In genomic region chr3:125990253-125990970, GRCh38 we compare ENCODE assay signal across 7 cellular contexts. TPM values are rescaled to one million over a fixed set of nuclear protein-coding genes. Genes with fewer than 3 reads are reported as not detected.
DNase-seq lines count a peak whose midpoint lies in the region; ATAC-seq and TF ChIP-seq lines count a peak whose summit lies in the region.

No MANE protein-coding gene starts in this region.

- peaks cover 9% of the 10 kb centered on the region for H3K4me1 Mint-ChIP-seq in activated T-cell treated with anti-CD3 and anti-CD28 coated beads, Interleukin-2, amount 50 U/mL, for 4 hours (ENCODE audit: low read depth)
- peaks cover 24 to 31% (median 28%) of the 10 kb centered on the region in 3 donors for H3K4me1 Mint-ChIP-seq in naive B cell

- H3K9me3 ChIP-seq in esophagus muscularis mucosa: no peaks in the 10 kb centered on the region

- WGBS in esophagus muscularis mucosa: under 1% methylated on average over 49 of the region's 52 CpGs

- TF ChIP-seq EP300 in esophagus muscularis mucosa (IDR thresholded peaks at IDR 0.05): no peak

- no peaks in the 10 kb centered on the region for H3K36me3 ChIP-seq in esophagus muscularis mucosa

- intact Hi-C loops in esophagus muscularis mucosa (cut with DNase I): loop anchor here (5.0 kb wide), 1 partner anchor 92 kb away; the partner anchor contains the start of gene SLC41A3

- peaks cover 6 to 18% (median 11%) of the 10 kb centered on the region in 4 donors for H3K4me1 ChIP-seq in esophagus muscularis mucosa

- TF ChIP-seq POLR2A in esophagus muscularis mucosa (IDR thresholded peaks at IDR 0.05; ENCODE audit: low read depth): no peak

- peak overlapping the region; percentile 94 for H3K4me3 Mint-ChIP-seq in activated T-cell treated with anti-CD3 and anti-CD28 coated beads, Interleukin-2, amount 50 U/mL, for 4 hours
- H3K4me3 Mint-ChIP-seq in naive B cell: peak overlapping the region; percentile 65 to 99 (median 96)

- H3K4me3 ChIP-seq in esophagus muscularis mucosa: peak overlapping the region; percentile 60 to 70 (median 66)

- DNase-seq in NOMO-1 (lab: John Stamatoyannopoulos, UW; ENCODE audit: unreplicated experiment in 2 of 2): peak; percentile 33 to 51
- DNase-seq in activated T-cell treated with anti-CD3 and anti-CD28 coated beads, Interleukin-2, amount 50 U/mL, for 4 hours: peak; percentile 45
- DNase-seq in esophagus muscularis mucosa (ENCODE audit: extremely low spot score): peak; percentile 96
- peak; percentile 70 for DNase-seq in naive B cell
- peak; percentile 27 to 62 for DNase-seq in stimulated activated CD8-positive, alpha-beta memory T cell treated with anti-CD3 and anti-CD28 coated beads, Interleukin-7, amount 100 ng/mL, for 48 hours (ENCODE audit: extremely low read depth in 1 of 2, low read depth in 1 of 2)

- no peaks in the 10 kb centered on the region for H3K27me3 ChIP-seq in esophagus muscularis mucosa

- no peaks in the 10 kb centered on the region for H3K9me3 Mint-ChIP-seq in activated T-cell treated with anti-CD3 and anti-CD28 coated beads, Interleukin-2, amount 50 U/mL, for 4 hours
- peaks cover 0 to 7% (median 0%) of the 10 kb centered on the region in 7 donors for H3K9me3 Mint-ChIP-seq in naive B cell

- H3K36me3 Mint-ChIP-seq in activated T-cell treated with anti-CD3 and anti-CD28 coated beads, Interleukin-2, amount 50 U/mL, for 4 hours (ENCODE audit: insufficient read depth): no peaks in the 10 kb centered on the region
- H3K36me3 Mint-ChIP-seq in naive B cell: no peaks in the 10 kb centered on the region

- peaks cover 8% of the 10 kb centered on the region for H3K27me3 Mint-ChIP-seq in activated T-cell treated with anti-CD3 and anti-CD28 coated beads, Interleukin-2, amount 50 U/mL, for 4 hours (ENCODE audit: low read depth)
- H3K27me3 Mint-ChIP-seq in naive B cell: peaks cover 0 to 8% (median 0%) of the 10 kb centered on the region in 3 donors

- peak overlapping the region in 5 of 6 donors; percentile 92 to 99 (median 97) for H3K27ac Mint-ChIP-seq in naive B cell

- peak overlapping the region; percentile 78 to 88 (median 84) for H3K27ac ChIP-seq in esophagus muscularis mucosa (replicated peaks in 1 of 4)

- TF ChIP-seq CTCF in esophagus muscularis mucosa (IDR thresholded peaks at IDR 0.05): no peak

- peak; percentile 90 for ATAC-seq in GM19035 (IDR thresholded peaks at IDR 0.05; ENCODE audit: unreplicated experiment)
- peak; percentile 84 for ATAC-seq in HG03442 (IDR thresholded peaks at IDR 0.05; ENCODE audit: unreplicated experiment)
- peak; percentile 93 to 94 for ATAC-seq in activated T-cell treated with anti-CD3 and anti-CD28 coated beads, Interleukin-2, amount 50 U/mL, for 4 hours
- peak; percentile 95 for ATAC-seq in naive B cell (ENCODE audit: low read depth in 2 of 2)

RNA-seq across cellular contexts. Expression of gene ROPN1B, which starts 21.4 kb away (rescaled TPM):
- not detected for total RNA-seq in activated T-cell treated with anti-CD3 and anti-CD28 coated beads, Interleukin-2, amount 50 U/mL, for 4 hours
- under 1 TPM in 1 of 4 donors, not detected in 3; 0.52 TPM for total RNA-seq in esophagus muscularis mucosa
- under 1 TPM in 1 of 6 donors, not detected in 5; 0.19 TPM for polyA plus RNA-seq in naive B cell (ENCODE audit: low read depth in 6 of 6)

Comparison
In these comparisons a context has a peak if more than half of its experiments do, and no peak if none do; other contexts are left out.
1. Peak in every context shown above with its lines: DNase-seq, ATAC-seq, H3K4me3 ChIP-seq and H3K27ac ChIP-seq.
2. DNase-seq: peak in every context shown above with its lines; median percentile 96 in esophagus muscularis mucosa; 70 in naive B cell; 45 in activated T-cell treated with anti-CD3 and anti-CD28 coated beads, Interleukin-2, amount 50 U/mL, for 4 hours; 44 in stimulated activated CD8-positive, alpha-beta memory T cell treated with anti-CD3 and anti-CD28 coated beads, Interleukin-7, amount 100 ng/mL, for 48 hours; 42 in NOMO-1.